ENCODE assay signal across 2 cellular contexts in genomic region chr5:116545465-116545864, GRCh38.
TF ChIP-seq lines count a peak whose summit lies in the region.

No MANE protein-coding gene starts in this region.

TF ChIP-seq in HEK293, 187 proteins besides CTCF, POLR2A, EP300 and RAD21:
- TF ChIP-seq ZNF561 (tag by site-specific recombination; IDR thresholded peaks at IDR 0.05; ENCODE audit: borderline replicate concordance) = peak; percentile 98
- peak; percentile 97 for TF ChIP-seq SETDB1 (IDR thresholded peaks at IDR 0.05; ENCODE audit: insufficient read length, low read length)
- TF ChIP-seq TRIM28 (IDR thresholded peaks at IDR 0.05; ENCODE audit: borderline replicate concordance, low read length) = peak; percentile 15; the same call in 1 of the 2 replicates

TF ChIP-seq in GM12878, 131 proteins besides CTCF, POLR2A, EP300 and RAD21:
- TF ChIP-seq CBX5 (IDR thresholded peaks at IDR 0.05; ENCODE audit: low read depth) (peak; percentile 90; the same call in 1 of the 2 replicates), RELB (IDR thresholded peaks at IDR 0.05; ENCODE audit: low read depth) (0 out of 2 replicates have a peak, but pooled peaks have one; percentile 22), KLF5 (IDR thresholded peaks at IDR 0.05; ENCODE audit: partially characterized antibody) (peak; percentile 63)
